In genomic region chr4:184868623-184869022, GRCh38 we compare ENCODE assay signal across 28 cellular contexts.
"Had no signal": no experiment of that assay in that cellular context is flagged by ENCODE, and none has a peak within 500 bp of the region (broad histone marks: within the 10 kb centered on the region; RNA-seq: fewer than 3 reads in every experiment).

No MANE protein-coding gene starts in this region.

- DNase-seq: colonic mucosa; cortex of kidney; dermis blood vessel endothelial cell; dorsolateral prefrontal cortex; effector CD4-positive, alpha-beta T cell; effector CD8-positive, alpha-beta T cell; effector memory CD4-positive, alpha-beta T cell; effector memory CD8-positive, alpha-beta T cell; endodermal cell; erythroblast; esophagus squamous epithelium; foreskin fibroblast; foreskin keratinocyte; foreskin melanocyte; gastrocnemius medialis; glutamatergic neuron; head of caudate nucleus; heart left ventricle; heart right ventricle had no signal

- FAIRE-seq: colon, endometrium, endothelial cell of umbilical vein, frontal cortex had no signal

- ATAC-seq: effector memory CD8-positive, alpha-beta T cell; esophagus mucosa; foreskin keratinocyte; gastrocnemius medialis; gastroesophageal sphincter; heart left ventricle; heart right ventricle had no signal

- H3K4me3 ChIP-seq: colonic mucosa, coronary artery, dorsolateral prefrontal cortex, esophagus muscularis mucosa, esophagus squamous epithelium, gastrocnemius medialis, gastroesophageal sphincter, heart left ventricle, heart right ventricle had no signal

- H3K4me1 ChIP-seq: colonic mucosa, esophagus muscularis mucosa, esophagus squamous epithelium, foreskin keratinocyte, gastrocnemius medialis, gastroesophageal sphincter, heart left ventricle had no signal

- H3K9me3 ChIP-seq: colonic mucosa, esophagus muscularis mucosa, esophagus squamous epithelium, gastrocnemius medialis, gastroesophageal sphincter, heart left ventricle, heart right ventricle had no signal

- H3K36me3 ChIP-seq: colonic mucosa, esophagus muscularis mucosa, esophagus squamous epithelium, gastrocnemius medialis, gastroesophageal sphincter, heart left ventricle, heart right ventricle had no signal

- H3K27ac ChIP-seq: colonic mucosa, coronary artery, dorsolateral prefrontal cortex, epithelial cell of prostate, esophagus muscularis mucosa, esophagus squamous epithelium, foreskin keratinocyte, gastrocnemius medialis, gastroesophageal sphincter, heart left ventricle, heart right ventricle had no signal

- H3K27me3 ChIP-seq: colonic mucosa, dorsolateral prefrontal cortex, esophagus muscularis mucosa, esophagus squamous epithelium, gastrocnemius medialis, gastroesophageal sphincter, heart left ventricle, heart right ventricle had no signal
